9 cellular contexts compared by ENCODE assay signal in the genomic region with DNA sequence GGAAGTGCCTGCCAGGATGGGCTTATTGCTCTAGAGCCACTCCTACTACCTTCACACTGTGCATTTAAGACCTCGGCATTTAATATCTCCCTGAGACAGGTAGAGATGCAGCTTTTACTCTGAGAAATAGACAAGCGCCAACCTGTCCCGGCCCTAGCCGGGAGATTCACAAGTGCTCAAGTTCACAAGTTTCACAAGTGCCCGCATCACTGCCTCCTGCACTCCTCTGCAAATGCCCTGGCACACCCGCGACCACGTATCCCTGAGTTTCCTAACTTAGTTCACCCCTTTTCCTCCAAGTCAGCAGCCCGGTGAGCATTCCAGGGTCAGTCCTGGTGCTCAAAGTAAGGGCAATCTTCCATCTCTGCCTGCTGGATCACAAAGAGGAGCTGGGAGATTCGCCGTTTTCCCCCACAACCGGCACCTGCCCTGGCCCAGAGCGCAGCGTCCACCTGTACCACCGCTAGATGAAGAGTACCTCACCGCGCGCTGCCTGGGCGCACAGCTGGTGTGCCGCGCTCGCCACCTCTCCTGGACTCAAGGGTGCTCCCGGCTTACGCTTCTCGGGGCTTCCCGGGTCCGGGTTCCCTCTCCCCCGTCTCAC. TPM values are rescaled to one million over a fixed set of nuclear protein-coding genes. Genes with fewer than 3 reads are reported as not detected.
DNase-seq lines count a peak whose midpoint lies in the region; ATAC-seq and TF ChIP-seq lines count a peak whose summit lies in the region.
"Had no signal": no experiment of that assay in that cellular context is flagged by ENCODE, and none has a peak within 500 bp of the region (broad histone marks: within the 10 kb centered on the region; RNA-seq: fewer than 3 reads in every experiment).

No MANE protein-coding gene starts in this region.

- H3K9me3 ChIP-seq in cardiac muscle cell (ENCODE audit: low read depth) (no peaks in the 10 kb centered on the region), parathyroid adenoma (ENCODE audit: control insufficient read depth, low read length) (no peaks in the 10 kb centered on the region)

- no peaks in the 10 kb centered on the region for H3K79me2 ChIP-seq in parathyroid adenoma

- TF ChIP-seq CTCF in Calu3 (IDR thresholded peaks at IDR 0.05; ENCODE audit: unreplicated experiment) (no peak), WTC11 (IDR thresholded peaks at IDR 0.05) (no peak), cardiac muscle cell (IDR thresholded peaks at IDR 0.05; ENCODE audit: low read depth, low read length) (no peak), parathyroid adenoma (IDR thresholded peaks at IDR 0.05) (no peak)

- CTCF ChIA-PET in Calu3 (lab: Charles Lee) (no interaction called here), WTC11 (lab: Charles Lee) (interaction anchor here (0.6 to 1.2 kb wide), 7 partner anchors 21 to 699 kb away, joined by 3 to 4 read pairs (median 3); no protein-coding TSS in a partner anchor)

- H2AFZ ChIP-seq in parathyroid adenoma: peak overlapping the region; percentile 54

- H3K27ac ChIP-seq in cardiac muscle cell (no peak overlapping the region), parathyroid adenoma (no peak overlapping the region)

- intact Hi-C loops in Calu3 (cut with micrococcal nuclease; ENCODE audit: unreplicated experiment): no loop called here

- H3K4me2 ChIP-seq in parathyroid adenoma (ENCODE audit: low read length): peak overlapping the region; percentile 68

- H3K36me3 Mint-ChIP-seq in Calu3 (ENCODE audit: insufficient read depth, unreplicated experiment): peaks cover 2% of the 10 kb centered on the region
- H3K36me3 Mint-ChIP-seq in WTC11: no peaks in the 10 kb centered on the region

- DNase-seq in Calu3 (peak; percentile 16), WTC11 (ENCODE audit: low spot score) (peak; percentile 46), cardiac muscle cell (ENCODE audit: low read depth in 1 of 2, low spot score in 1 of 2) (peak; percentile 4 to 23), retina (no peak), NK-92 (lab: John Stamatoyannopoulos, UW; ENCODE audit: unreplicated experiment) (no peak)
- DNase-seq in activated effector memory CD4-positive, alpha-beta T cell treated with anti-CD3 and anti-CD28 coated beads, Interleukin-2, amount 50 U/mL, for 16 hours: no peak

- ATAC-seq in WTC11 (peak; percentile 64), HG03095 (IDR thresholded peaks at IDR 0.05; ENCODE audit: unreplicated experiment) (no peak)

- H3K27me3 ChIP-seq in cardiac muscle cell (peaks cover 79% of the 10 kb centered on the region), parathyroid adenoma (ENCODE audit: control insufficient read depth, insufficient read depth, low read length) (no peaks in the 10 kb centered on the region)

- H3K9me3 Mint-ChIP-seq in Calu3 (ENCODE audit: low read depth, unreplicated experiment) (no peaks in the 10 kb centered on the region), WTC11 (peaks cover 4% of the 10 kb centered on the region; the same call in 1 of the 2 replicates)

- H3K4me3 ChIP-seq in cardiac muscle cell (peak overlapping the region; percentile 37), parathyroid adenoma (ENCODE audit: low read depth, low read length) (peak overlapping the region; percentile 39)

- peak overlapping the region; percentile 65 for H3K4me3 Mint-ChIP-seq in Calu3 (ENCODE audit: low read depth, unreplicated experiment)
- peak overlapping the region; percentile 87 for H3K4me3 Mint-ChIP-seq in WTC11

- POLR2A ChIA-PET in WTC11 (lab: Charles Lee): no interaction called here

- H3K27ac Mint-ChIP-seq in Calu3 (ENCODE audit: unreplicated experiment) (no peak overlapping the region), WTC11 (no peak overlapping the region)

- H3K27me3 Mint-ChIP-seq in Calu3 (ENCODE audit: unreplicated experiment): peaks cover 36% of the 10 kb centered on the region
- peaks cover 79% of the 10 kb centered on the region for H3K27me3 Mint-ChIP-seq in WTC11 (ENCODE audit: low read depth)

- no peak overlapping the region for H3K9ac ChIP-seq in parathyroid adenoma

- H3K36me3 ChIP-seq in cardiac muscle cell (no peaks in the 10 kb centered on the region), parathyroid adenoma (ENCODE audit: control insufficient read depth, insufficient read depth, low read length) (no peaks in the 10 kb centered on the region)

- no TSS peak for BruUV-seq in Calu3 (replicated peaks; lab: Mats Ljungman, UMichigan)

- H3K4me1 Mint-ChIP-seq in Calu3 (ENCODE audit: low read depth, unreplicated experiment) (peaks cover 16% of the 10 kb centered on the region), WTC11 (peaks cover 23% of the 10 kb centered on the region)

- no peaks in the 10 kb centered on the region for H3K4me1 ChIP-seq in cardiac muscle cell (ENCODE audit: low read depth)
- peaks cover 2% of the 10 kb centered on the region for H3K4me1 ChIP-seq in parathyroid adenoma

TF ChIP-seq in WTC11, 78 proteins besides CTCF, POLR2A, EP300 and RAD21:
- TF ChIP-seq ZNF121 (CRISPR knock-in tag; IDR thresholded peaks at IDR 0.05): no peak
- TF ChIP-seq, protein P1, sequence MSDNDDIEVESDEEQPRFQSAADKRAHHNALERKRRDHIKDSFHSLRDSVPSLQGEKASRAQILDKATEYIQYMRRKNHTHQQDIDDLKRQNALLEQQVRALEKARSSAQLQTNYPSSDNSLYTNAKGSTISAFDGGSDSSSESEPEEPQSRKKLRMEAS (CRISPR knock-in tag; IDR thresholded peaks at IDR 0.05): peak; percentile 21; the same call in 1 of the 2 replicates
- no peak for TF ChIP-seq ESRRA (CRISPR knock-in tag; IDR thresholded peaks at IDR 0.05; ENCODE audit: borderline replicate concordance)
- TF ChIP-seq ATF1 (CRISPR knock-in tag; IDR thresholded peaks at IDR 0.05): no peak
TF ChIP-seq in WTC11: peak in this region for 1.

RNA-seq across cellular contexts. Expression of gene SLC38A4, which starts 5.0 kb away (rescaled TPM):
- 1.5 and 3.1 TPM in 2 replicates for total RNA-seq in Calu3 (2022)
- total RNA-seq in WTC11 (2021): 6.1 to 12.6 TPM (median 12.1 TPM) in 3 replicates
- 0.09 and 0.21 TPM in 2 replicates for total RNA-seq in cardiac muscle cell
- polyA plus RNA-seq in cardiac muscle cell: 0.12 and 0.49 TPM in 2 replicates
- total RNA-seq: mononuclear cell had no signal

Comparison
In these comparisons a context has a peak if more than half of its experiments do, and no peak if none do; other contexts are left out.
1. DNase-seq: peak in Calu3 (single experiment), WTC11 (single experiment) and cardiac muscle cell (2 of 2); none in activated effector memory CD4-positive, alpha-beta T cell treated with anti-CD3 and anti-CD28 coated beads, Interleukin-2, amount 50 U/mL, for 16 hours (single experiment), retina (single experiment) and NK-92 (single experiment).